14 cellular contexts compared by ENCODE assay signal in genomic region chr3:143236226-143236964, GRCh38.
DNase-seq lines count a peak whose midpoint lies in the region; ATAC-seq, FAIRE-seq and TF ChIP-seq lines count a peak whose summit lies in the region.
"Had no signal": no experiment of that assay in that cellular context is flagged by ENCODE, and none has a peak within 500 bp of the region (broad histone marks: within the 10 kb centered on the region; RNA-seq: fewer than 3 reads in every experiment).

No MANE protein-coding gene starts in this region.

- no peak overlapping the region for H3K18ac ChIP-seq in neuronal stem cell (ENCODE audit: low read length)

- peaks cover 3% of the 10 kb centered on the region; the same call in 2 of the 3 replicates for H3K9me3 ChIP-seq in GM12878 (replicated peaks; ENCODE audit: control insufficient read depth, insufficient read depth, low read length)
- H3K9me3 ChIP-seq in neuronal stem cell (replicated peaks in 1 of 2; ENCODE audit: control insufficient read depth in 2 of 2, insufficient read depth in 1 of 2, low read depth in 1 of 2, low read length in 2 of 2), result no peaks in the 10 kb centered on the region
- H3K9me3 ChIP-seq in right lobe of liver, result no peaks in the 10 kb centered on the region
- H3K9me3 ChIP-seq in ovary, result no peaks in the 10 kb centered on the region

- no peak overlapping the region for H2BK15ac ChIP-seq in neuronal stem cell (ENCODE audit: low read length)

- H3K4me1 ChIP-seq in GM12878 (ENCODE audit: control insufficient read depth, insufficient read depth, low read length) (peaks cover 13% of the 10 kb centered on the region), neuronal stem cell (ENCODE audit: control insufficient read depth in 2 of 2, insufficient read depth in 1 of 2, low read depth in 1 of 2, low read length in 2 of 2) (peaks cover 9 to 22% of the 10 kb centered on the region in 2 donors), right lobe of liver (no peaks in the 10 kb centered on the region), ovary (ENCODE audit: insufficient read depth) (peaks cover 2% of the 10 kb centered on the region)

- H3K27ac ChIP-seq in GM12878 (ENCODE audit: control insufficient read depth, insufficient read depth) (peak overlapping the region; percentile 6; the same call in 1 of the 2 replicates), neuronal stem cell (replicated peaks; ENCODE audit: low read length) (peak overlapping the region; percentile 14), right lobe of liver (no peak overlapping the region), ovary (no peak overlapping the region)

- no TSS peak for BruUV-seq in GM12878 (replicated peaks; lab: Mats Ljungman, UMichigan)

- H3K27me3 ChIP-seq in GM12878 (replicated peaks in 1 of 2; ENCODE audit: control insufficient read depth in 2 of 2, insufficient read depth in 2 of 2, low read length in 1 of 2) (no peaks in the 10 kb centered on the region), neuronal stem cell (ENCODE audit: control insufficient read depth in 3 of 3, insufficient read depth in 3 of 3, low read depth in 1 of 3, low read length in 3 of 3) (no peaks in the 10 kb centered on the region), right lobe of liver (no peaks in the 10 kb centered on the region), ovary (no peaks in the 10 kb centered on the region)

- in situ Hi-C loops in GM12878 (cut with MboI), result no loop called here

- ATAC-seq in GM18909 (IDR thresholded peaks at IDR 0.05; ENCODE audit: poor library complexity, unreplicated experiment) (peak; percentile 43), HG03520 (IDR thresholded peaks at IDR 0.05; ENCODE audit: unreplicated experiment) (peak; percentile 58), GM12878 (peak; percentile 93), right lobe of liver (no peak)

- WGBS in GM12878 (ENCODE audit: insufficient coverage, insufficient replicate concordance, low lambda C conversion rate, missing lambda C conversion rate), result 17% methylated on average over 11 of the region's 11 CpGs
- no CpG with 5 or more reads among the region's 11 CpGs for WGBS in neuronal stem cell (ENCODE audit: extremely low coverage in 2 of 2, insufficient read length in 2 of 2, insufficient replicate concordance in 1 of 2), 2 donors
- 74% methylated on average over 10 of the region's 11 CpGs for WGBS in right lobe of liver (ENCODE audit: insufficient coverage, low coverage, low lambda C conversion rate, missing lambda C conversion rate)
- 90 to 96% (median 93%) methylated on average over 11 of the region's 11 CpGs for WGBS in ovary, 3 donors

- H2BK120ac ChIP-seq in neuronal stem cell (ENCODE audit: low read depth, low read length), result no peak overlapping the region

- H3K4ac ChIP-seq in neuronal stem cell (ENCODE audit: low read length), result no peak overlapping the region

- H2AFZ ChIP-seq in GM12878 (ENCODE audit: control insufficient read depth, low read depth, low read length), result peak overlapping the region; percentile 77
- peak overlapping the region; percentile 17 for H2AFZ ChIP-seq in neuronal stem cell (ENCODE audit: low read length)

- intact Hi-C loops in GM12878 (cut with micrococcal nuclease; ENCODE audit: unreplicated experiment) (loop anchor here (2.0 kb wide), 1 partner anchor 116 kb away; no protein-coding TSS in a partner anchor), head of caudate nucleus (cut with DNase I) (no loop called here), right lobe of liver (cut with DNase I) (no loop called here), ovary (cut with DNase I) (no loop called here)

- POLR2A ChIA-PET in GM12878 (lab: Charles Lee), result no interaction called here

- CTCF ChIA-PET in GM12878 (lab: Yijun Ruan, JAX), result no interaction called here

- no peaks in the 10 kb centered on the region for H4K20me1 ChIP-seq in GM12878 (ENCODE audit: control insufficient read depth, insufficient read depth)

- FAIRE-seq in GM12878 (lab: Jason Lieb, UNC), result peak; percentile 38

- H3K4me3 ChIP-seq in GM12878 (no peak overlapping the region), neuronal stem cell (ENCODE audit: low read length in 2 of 2) (no peak overlapping the region), right lobe of liver (no peak overlapping the region), ovary (no peak overlapping the region)

- no peaks in the 10 kb centered on the region for H3K79me1 ChIP-seq in neuronal stem cell (ENCODE audit: low read depth, low read length)

- SMC1A ChIA-PET in GM12878 (lab: Charles Lee; ENCODE audit: uncharacterized antibody, unreplicated experiment), result interaction anchor here (0.9 to 1.8 kb wide), 8 partner anchors 11 to 278 kb away, joined by 3 to 12 read pairs (median 4); no protein-coding TSS in a partner anchor

- H3K79me2 ChIP-seq in GM12878 (ENCODE audit: control insufficient read depth, insufficient read depth, low read length), result no peaks in the 10 kb centered on the region

- no peak overlapping the region for H3K23ac ChIP-seq in neuronal stem cell (ENCODE audit: low read depth, low read length, poor library complexity)

- H2BK5ac ChIP-seq in neuronal stem cell (ENCODE audit: low read length), result no peak overlapping the region

- H3K9ac ChIP-seq in GM12878 (ENCODE audit: control insufficient read depth, insufficient read depth, low read length) (no peak overlapping the region), neuronal stem cell (ENCODE audit: low read depth, low read length, poor library complexity) (no peak overlapping the region)

- TF ChIP-seq RAD21 in GM12878 (IDR thresholded peaks at IDR 0.05; ENCODE audit: insufficient read depth, low read depth, low read length), result no peak

- H3K36me3 ChIP-seq in GM12878 (ENCODE audit: control insufficient read depth in 2 of 2, insufficient read depth in 2 of 2, low read length in 1 of 2) (no peaks in the 10 kb centered on the region), neuronal stem cell (replicated peaks in 1 of 2; ENCODE audit: control insufficient read depth in 2 of 2, insufficient read depth in 2 of 2, low read length in 2 of 2) (no peaks in the 10 kb centered on the region), right lobe of liver (no peaks in the 10 kb centered on the region), ovary (no peaks in the 10 kb centered on the region)

- H2BK12ac ChIP-seq in neuronal stem cell (ENCODE audit: low read length), result no peak overlapping the region

- no peak for TF ChIP-seq CTCF in GM12878 (IDR thresholded peaks at IDR 0.05 in 2 of 3, conservative IDR thresholded peaks at IDR 0.05 in 1 of 3; ENCODE audit: control insufficient read depth in 2 of 3, extremely low read depth in 1 of 3, insufficient read depth in 1 of 3, low read depth in 3 of 3, low read length in 3 of 3)
- TF ChIP-seq CTCF in right lobe of liver (IDR thresholded peaks at IDR 0.05), result no peak
- no peak for TF ChIP-seq CTCF in ovary (IDR thresholded peaks at IDR 0.05)

- RAD21 ChIA-PET in GM12878 (lab: Charles Lee; ENCODE audit: unreplicated experiment), result interaction anchor here (1.2 kb wide), 2 partner anchors 30 to 56 kb away, joined by 4 read pairs; no protein-coding TSS in a partner anchor

- no peak overlapping the region for H2AK5ac ChIP-seq in neuronal stem cell (ENCODE audit: low read depth, low read length)

- H3K4me2 ChIP-seq in GM12878 (ENCODE audit: control insufficient read depth, insufficient read depth) (peak overlapping the region; percentile 4), neuronal stem cell (ENCODE audit: insufficient read depth, low read length, poor library complexity, severe bottlenecking) (no peak overlapping the region)

- H3K14ac ChIP-seq in neuronal stem cell (ENCODE audit: low read length), result no peak overlapping the region

- TF ChIP-seq POLR2A in GM12878 (IDR thresholded peaks at IDR 0.05; ENCODE audit: low read depth, low read length) (no peak), right lobe of liver (IDR thresholded peaks at IDR 0.05) (no peak), ovary (IDR thresholded peaks at IDR 0.05) (no peak)

- DNase-seq in GM12878 (ENCODE audit: low read depth, low spot score) (peak; percentile 49), neuronal stem cell (ENCODE audit: low spot score) (no peak), head of caudate nucleus (no peak), right lobe of liver (no peak), ovary (no peak), COR-L47 (lab: John Stamatoyannopoulos, UW) (no peak)
- DNase-seq: activated CD4-positive, alpha-beta T cell treated with anti-CD3 and anti-CD28 coated beads, Interleukin-2, amount 10 ng/mL, durations not matched to agents 24 days and 14 days; anterior cingulate cortex; Calu3; KG1; NCI-H187; trophoblast cell had no signal

- TF ChIP-seq EP300 in GM12878 (IDR thresholded peaks at IDR 0.05; ENCODE audit: borderline replicate concordance in 1 of 2, control insufficient read depth in 1 of 2, low read depth in 2 of 2, low read length in 2 of 2) (no peak), ovary (IDR thresholded peaks at IDR 0.05) (no peak)

- H4K91ac ChIP-seq in neuronal stem cell (ENCODE audit: low read depth, low read length, poor library complexity), result no peak overlapping the region

- no peak overlapping the region for H4K8ac ChIP-seq in neuronal stem cell (ENCODE audit: low read depth, low read length)

TF ChIP-seq in GM12878, 131 proteins besides CTCF, POLR2A, EP300 and RAD21 (continues in another document):
- TF ChIP-seq RFX5 (IDR thresholded peaks at IDR 0.05; ENCODE audit: low read depth, low read length) (no peak), ZNF687 (IDR thresholded peaks at IDR 0.05) (peak; percentile 55; the same call in 1 of the 2 replicates)

Comparison
In these comparisons a context has a peak if more than half of its experiments do, and no peak if none do; other contexts are left out.
1. ATAC-seq: peak in GM18909 (single experiment), HG03520 (single experiment) and GM12878 (single experiment); none in right lobe of liver (0 of 4).
2. H3K27ac ChIP-seq: peak in GM12878 (single experiment) and neuronal stem cell (single experiment); none in right lobe of liver (0 of 3) and ovary (0 of 2).